1 cellular context compared by ENCODE assay signal in genomic region chr4:64598068-64598467, GRCh38.
TF ChIP-seq lines count a peak whose summit lies in the region.

No MANE protein-coding gene starts in this region.

TF ChIP-seq in SK-N-SH, 30 proteins besides CTCF, POLR2A, EP300 and RAD21 (continued from another document):
- no peak for TF ChIP-seq USF1 (IDR thresholded peaks at IDR 0.05; ENCODE audit: borderline replicate concordance, low read depth)
